In the genomic region with DNA sequence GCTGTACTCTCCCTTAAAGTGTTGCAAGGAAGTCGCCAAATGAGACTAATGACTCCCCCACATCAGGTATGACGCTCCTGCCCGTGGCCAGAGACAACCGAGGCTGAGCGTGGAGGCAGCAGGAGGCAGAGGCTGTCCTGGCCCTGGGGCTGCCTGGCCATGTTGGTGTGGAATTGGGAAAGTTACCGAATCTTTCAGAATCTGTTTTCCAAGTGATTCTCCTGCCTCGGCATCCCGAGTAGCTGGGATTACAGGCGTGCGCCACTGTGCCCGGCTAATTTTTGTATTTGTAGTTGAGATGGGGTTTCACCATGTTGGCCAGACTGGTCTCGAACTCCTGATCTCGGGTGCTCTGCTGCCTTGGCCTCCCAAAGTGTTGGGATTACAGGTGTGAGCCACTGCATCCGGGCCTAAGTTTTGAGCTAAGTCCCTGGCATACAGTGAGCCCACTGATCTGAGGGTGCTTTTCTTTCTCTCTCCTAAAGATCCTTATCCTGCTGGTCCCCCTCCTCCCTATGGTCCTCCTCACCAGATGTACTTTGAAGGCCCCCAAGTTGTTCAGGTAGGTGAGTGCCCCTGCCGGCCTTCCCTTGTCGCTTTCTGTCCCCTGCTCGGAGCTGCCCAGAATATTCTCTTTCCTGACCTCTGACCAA, we compare ENCODE assay signal across 2 cellular contexts.
TF ChIP-seq lines count a peak whose summit lies in the region.

No MANE protein-coding gene starts in this region.

TF ChIP-seq in IMR-90, 13 proteins besides CTCF, POLR2A, EP300 and RAD21:
- no peak for TF ChIP-seq RFX5 (IDR thresholded peaks at IDR 0.05; ENCODE audit: low read depth, low read length)
- no peak for TF ChIP-seq MAFK (IDR thresholded peaks at IDR 0.05; ENCODE audit: low read depth, low read length)
- TF ChIP-seq CEBPB (IDR thresholded peaks at IDR 0.05; ENCODE audit: low read depth, low read length), result no peak
- no peak for TF ChIP-seq MXI1 (IDR thresholded peaks at IDR 0.05; ENCODE audit: borderline replicate concordance, low read depth, low read length)
- no peak for TF ChIP-seq USF2 (IDR thresholded peaks at IDR 0.05; ENCODE audit: low read depth, low read length)
- TF ChIP-seq RCOR1 (IDR thresholded peaks at IDR 0.05; ENCODE audit: insufficient replicate concordance, low read length), result no peak
- no peak for TF ChIP-seq SMC3 (IDR thresholded peaks at IDR 0.05; ENCODE audit: low read depth, low read length)
- no peak for TF ChIP-seq BHLHE40 (IDR thresholded peaks at IDR 0.05; ENCODE audit: low read depth, low read length)
- no peak for TF ChIP-seq CHD1 (IDR thresholded peaks at IDR 0.05; ENCODE audit: low read depth, low read length)
- TF ChIP-seq FOS (IDR thresholded peaks at IDR 0.05; ENCODE audit: low read depth, low read length), result no peak
- TF ChIP-seq NFE2L2 (IDR thresholded peaks at IDR 0.05; ENCODE audit: low read depth, low read length), result no peak
- TF ChIP-seq, protein P1, sequence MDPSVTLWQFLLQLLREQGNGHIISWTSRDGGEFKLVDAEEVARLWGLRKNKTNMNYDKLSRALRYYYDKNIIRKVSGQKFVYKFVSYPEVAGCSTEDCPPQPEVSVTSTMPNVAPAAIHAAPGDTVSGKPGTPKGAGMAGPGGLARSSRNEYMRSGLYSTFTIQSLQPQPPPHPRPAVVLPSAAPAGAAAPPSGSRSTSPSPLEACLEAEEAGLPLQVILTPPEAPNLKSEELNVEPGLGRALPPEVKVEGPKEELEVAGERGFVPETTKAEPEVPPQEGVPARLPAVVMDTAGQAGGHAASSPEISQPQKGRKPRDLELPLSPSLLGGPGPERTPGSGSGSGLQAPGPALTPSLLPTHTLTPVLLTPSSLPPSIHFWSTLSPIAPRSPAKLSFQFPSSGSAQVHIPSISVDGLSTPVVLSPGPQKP (IDR thresholded peaks at IDR 0.05; ENCODE audit: borderline replicate concordance, low read depth, low read length), result no peak
- no peak for TF ChIP-seq MAZ (IDR thresholded peaks at IDR 0.05; ENCODE audit: borderline replicate concordance, low read depth, low read length)

TF ChIP-seq in H1, 55 proteins besides CTCF, POLR2A, EP300 and RAD21:
- no peak for TF ChIP-seq SP1 (IDR thresholded peaks at IDR 0.05; ENCODE audit: low read depth, low read length)
- no peak for TF ChIP-seq RXRA (IDR thresholded peaks at IDR 0.05; ENCODE audit: insufficient read depth, low read depth, low read length)
- TF ChIP-seq CHD1 (IDR thresholded peaks at IDR 0.05; ENCODE audit: low read depth, low read length), result no peak
- no peak for TF ChIP-seq POU5F1 (IDR thresholded peaks at IDR 0.05; ENCODE audit: low read depth, low read length)
- TF ChIP-seq BACH1 (IDR thresholded peaks at IDR 0.05; ENCODE audit: low read length), result no peak
- TF ChIP-seq TCF12 (IDR thresholded peaks at IDR 0.05; ENCODE audit: low read depth, low read length), result no peak
- TF ChIP-seq CHD2 (IDR thresholded peaks at IDR 0.05; ENCODE audit: low read length), result no peak
TF ChIP-seq in H1: peak in this region for 0.
